17 cellular contexts compared by ENCODE assay signal in the genomic region with DNA sequence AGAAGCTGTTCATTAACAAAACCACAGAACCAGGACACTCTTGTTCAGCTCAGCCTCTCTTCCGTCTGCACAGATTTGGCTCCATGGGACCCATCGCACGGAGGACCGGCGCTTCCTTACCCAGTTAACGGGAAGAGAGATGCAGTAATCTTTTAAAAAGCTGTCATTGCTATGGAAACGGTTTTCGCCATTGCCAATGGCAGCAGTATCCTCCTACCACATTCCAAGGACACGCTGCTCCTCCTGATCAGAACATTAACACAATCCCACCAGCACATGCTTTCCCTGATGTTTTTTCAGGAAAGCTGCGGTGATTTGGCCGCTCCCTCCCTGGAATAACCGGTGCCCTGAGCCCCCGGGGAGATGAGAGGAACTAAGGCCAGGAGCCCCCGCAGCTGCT. TPM values are rescaled to one million over a fixed set of nuclear protein-coding genes. Genes with fewer than 3 reads are reported as not detected.
DNase-seq lines count a peak whose midpoint lies in the region; ATAC-seq and TF ChIP-seq lines count a peak whose summit lies in the region.
"Had no signal": no experiment of that assay in that cellular context is flagged by ENCODE, and none has a peak within 500 bp of the region (broad histone marks: within the 10 kb centered on the region; RNA-seq: fewer than 3 reads in every experiment).

No MANE protein-coding gene starts in this region.

- H3K27ac ChIP-seq in Peyer's patch, result peak overlapping the region in 3 of 4 donors; percentile 63 to 96 (median 86)
- peak overlapping the region; percentile 83 to 90 (median 84) for H3K27ac ChIP-seq in transverse colon
- H3K27ac ChIP-seq: neutrophil had no signal

- H3K27me3 Mint-ChIP-seq in nephron (ENCODE audit: low read depth), result peaks cover 16% of the 10 kb centered on the region

- no peak overlapping the region for H3K4me3 Mint-ChIP-seq in nephron
- H3K4me3 Mint-ChIP-seq: activated CD4-positive, alpha-beta memory T cell treated with anti-CD3 and anti-CD28 coated beads for 36 hours; activated T-helper 1 cell treated with anti-CD3 and anti-CD28 coated beads, Interleukin-12 subunit alpha, Interleukin-12 subunit beta, Interleukin-2, Interleukin-4 antibody, amounts not matched to agents 30 ng/mL and 10 ng/mL and 1 ng/mL, durations not matched to agents 14 hours and 24 hours and 36 hours had no signal

- TF ChIP-seq EP300 in transverse colon (IDR thresholded peaks at IDR 0.05; ENCODE audit: low read depth), result no peak

- H3K4me1 ChIP-seq in Peyer's patch (peaks cover 0 to 18% (median 0%) of the 10 kb centered on the region in 4 donors), transverse colon (peaks cover 6 to 39% (median 18%) of the 10 kb centered on the region in 4 donors)

- no peak for DNase-seq in Peyer's patch
- peak; percentile 44 for DNase-seq in fibroblast of pulmonary artery (ENCODE audit: low read depth)
- DNase-seq in transverse colon, result no peak
- no peak for DNase-seq in amniotic stem cell (lab: John Stamatoyannopoulos, UW)
- DNase-seq in effector CD4-positive, alpha-beta T cell, result no peak
- DNase-seq: activated CD4-positive, alpha-beta memory T cell treated with anti-CD3 and anti-CD28 coated beads for 36 hours; dermis blood vessel endothelial cell; GDM1; MM.1S; NK-92 treated with Interleukin-12 subunit alpha and Interleukin-12 subunit beta, amount 100 ng/mL, for 24 hours; SIG-M5 had no signal

- H3K36me3 ChIP-seq in Peyer's patch (no peaks in the 10 kb centered on the region), transverse colon (no peaks in the 10 kb centered on the region)
- H3K36me3 ChIP-seq: neutrophil had no signal

- H3K27ac Mint-ChIP-seq in nephron, result peak overlapping the region; percentile 57 to 87 (median 69)
- H3K27ac Mint-ChIP-seq: activated CD4-positive, alpha-beta memory T cell treated with anti-CD3 and anti-CD28 coated beads for 36 hours; activated T-helper 1 cell treated with anti-CD3 and anti-CD28 coated beads, Interleukin-12 subunit alpha, Interleukin-12 subunit beta, Interleukin-2, Interleukin-4 antibody, amounts not matched to agents 30 ng/mL and 10 ng/mL and 1 ng/mL, durations not matched to agents 14 hours and 24 hours and 36 hours had no signal

- no peaks in the 10 kb centered on the region for H3K9me3 Mint-ChIP-seq in nephron
- H3K9me3 Mint-ChIP-seq: activated CD4-positive, alpha-beta memory T cell treated with anti-CD3 and anti-CD28 coated beads for 36 hours; activated T-helper 1 cell treated with anti-CD3 and anti-CD28 coated beads, Interleukin-12 subunit alpha, Interleukin-12 subunit beta, Interleukin-2, Interleukin-4 antibody, amounts not matched to agents 30 ng/mL and 10 ng/mL and 1 ng/mL, durations not matched to agents 14 hours and 24 hours and 36 hours had no signal

- H3K9me3 ChIP-seq in Peyer's patch, result no peaks in the 10 kb centered on the region
- no peaks in the 10 kb centered on the region for H3K9me3 ChIP-seq in transverse colon
- H3K9me3 ChIP-seq: neutrophil had no signal

- ATAC-seq in HG02623 (IDR thresholded peaks at IDR 0.05; ENCODE audit: unreplicated experiment), result no peak

- WGBS in transverse colon (ENCODE audit: low coverage in 1 of 2), 2 donors, result 59 to 60% methylated on average over 11 to 14 of the region's 14 CpGs

- peaks cover 34% of the 10 kb centered on the region for H3K4me1 Mint-ChIP-seq in nephron

- intact Hi-C loops in transverse colon (cut with DNase I; ENCODE audit: low total_unique reads), result no loop called here

- H3K36me3 Mint-ChIP-seq in nephron (ENCODE audit: low read depth), result no peaks in the 10 kb centered on the region
- H3K36me3 Mint-ChIP-seq: activated CD4-positive, alpha-beta memory T cell treated with anti-CD3 and anti-CD28 coated beads for 36 hours had no signal

- in situ Hi-C loops in transverse colon (cut with MboI; ENCODE audit: low pct_ligation_motif_present in 1 of 4, low pct_unique_long_range_greater_than_20kb in 1 of 4, low sequenced_read_pairs in 3 of 4), result no loop called here

- H3K27me3 ChIP-seq in Peyer's patch, result no peaks in the 10 kb centered on the region
- H3K27me3 ChIP-seq in transverse colon, result no peaks in the 10 kb centered on the region

- peak overlapping the region in 2 of 4 donors; percentile 50 to 56 for H3K4me3 ChIP-seq in Peyer's patch
- H3K4me3 ChIP-seq in fibroblast of pulmonary artery (replicated peaks; ENCODE audit: low read depth, low read length), result no peak overlapping the region
- H3K4me3 ChIP-seq in transverse colon, result peak overlapping the region in 1 of 4 donors; percentile 29

- no peak for TF ChIP-seq POLR2A in Peyer's patch (IDR thresholded peaks at IDR 0.05)
- TF ChIP-seq POLR2A in transverse colon (IDR thresholded peaks at IDR 0.05), result no peak

- TF ChIP-seq CTCF in Peyer's patch (IDR thresholded peaks at IDR 0.05) (no peak), fibroblast of pulmonary artery (IDR thresholded peaks at IDR 0.05; ENCODE audit: low read length, missing control alignments) (no peak), nephron (IDR thresholded peaks at IDR 0.05; ENCODE audit: unreplicated experiment in 3 of 3) (no peak), transverse colon (IDR thresholded peaks at IDR 0.05) (no peak)

RNA-seq across cellular contexts. Expression of a gene that starts 2.8 kb away (rescaled TPM):
- total RNA-seq in Peyer's patch, result 10 to 100 TPM in 3 of 4 donors, 1 to 10 TPM in 1; 9.1 to 35.4 (median 25.3) TPM
- total RNA-seq in transverse colon, result 10 to 100 TPM in 3 of 4 donors, 1 to 10 TPM in 1; 6.0 to 23.6 (median 14.1) TPM
- total RNA-seq: activated CD4-positive, alpha-beta memory T cell treated with anti-CD3 and anti-CD28 coated beads for 36 hours; activated T-helper 1 cell treated with anti-CD3 and anti-CD28 coated beads, Interleukin-12 subunit alpha, Interleukin-12 subunit beta, Interleukin-2, Interleukin-4 antibody, amounts not matched to agents 30 ng/mL and 10 ng/mL and 1 ng/mL, durations not matched to agents 14 hours and 24 hours and 36 hours; dermis blood vessel endothelial cell; lower leg skin; subcutaneous adipose tissue had no signal

RNA-seq across cellular contexts. Expression of a gene that starts 53.6 kb away (rescaled TPM):
- 10 to 100 TPM in 2 of 4 donors, 1 to 10 TPM in 2; 3.3 to 12.1 (median 9.9) TPM for total RNA-seq in Peyer's patch
- total RNA-seq in transverse colon, result 1 to 10 TPM; 1.3 to 4.2 (median 3.0) TPM
